ENCODE assay signal across 1 cellular context in genomic region chr12:27906658-27907473, GRCh38.
TF ChIP-seq lines count a peak whose summit lies in the region.

No MANE protein-coding gene starts in this region.

TF ChIP-seq in K562, 482 proteins besides CTCF, POLR2A, EP300 and RAD21 (continued from another document):
- TF ChIP-seq, protein P1, sequence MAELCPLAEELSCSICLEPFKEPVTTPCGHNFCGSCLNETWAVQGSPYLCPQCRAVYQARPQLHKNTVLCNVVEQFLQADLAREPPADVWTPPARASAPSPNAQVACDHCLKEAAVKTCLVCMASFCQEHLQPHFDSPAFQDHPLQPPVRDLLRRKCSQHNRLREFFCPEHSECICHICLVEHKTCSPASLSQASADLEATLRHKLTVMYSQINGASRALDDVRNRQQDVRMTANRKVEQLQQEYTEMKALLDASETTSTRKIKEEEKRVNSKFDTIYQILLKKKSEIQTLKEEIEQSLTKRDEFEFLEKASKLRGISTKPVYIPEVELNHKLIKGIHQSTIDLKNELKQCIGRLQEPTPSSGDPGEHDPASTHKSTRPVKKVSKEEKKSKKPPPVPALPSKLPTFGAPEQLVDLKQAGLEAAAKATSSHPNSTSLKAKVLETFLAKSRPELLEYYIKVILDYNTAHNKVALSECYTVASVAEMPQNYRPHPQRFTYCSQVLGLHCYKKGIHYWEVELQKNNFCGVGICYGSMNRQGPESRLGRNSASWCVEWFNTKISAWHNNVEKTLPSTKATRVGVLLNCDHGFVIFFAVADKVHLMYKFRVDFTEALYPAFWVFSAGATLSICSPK (IDR thresholded peaks at IDR 0.05; ENCODE audit: borderline replicate concordance), result no peak
- TF ChIP-seq TFE3 (CRISPR knock-in tag; IDR thresholded peaks at IDR 0.05) (no peak), NFYB (IDR thresholded peaks at IDR 0.05; ENCODE audit: extremely low read depth, insufficient read length) (no peak), CBX2 (IDR thresholded peaks at IDR 0.05; ENCODE audit: insufficient read depth, low read length, poor library complexity, severe bottlenecking) (no peak), POLR2AphosphoS5 (IDR thresholded peaks at IDR 0.05; ENCODE audit: control insufficient read depth, insufficient read depth, low read depth, low read length) (no peak), HNRNPK (IDR thresholded peaks at IDR 0.05; ENCODE audit: low read depth, low read length, poor library complexity, severe bottlenecking) (no peak), ZNF395 (CRISPR knock-in tag; IDR thresholded peaks at IDR 0.05) (no peak), IFI16 (CRISPR knock-in tag; IDR thresholded peaks at IDR 0.05) (no peak), CBFA2T3 (IDR thresholded peaks at IDR 0.05) (0 out of 2 replicates have a peak, but pooled peaks have one; percentile 9), TRIM24 (IDR thresholded peaks at IDR 0.05) (peak; percentile 83 to 85; a peak in 3 of 4 replicates), GTF3C2 (IDR thresholded peaks at IDR 0.05; ENCODE audit: borderline replicate concordance, extremely low read depth, insufficient read length) (no peak), HDAC3 (IDR thresholded peaks at IDR 0.05; ENCODE audit: borderline replicate concordance, partially characterized antibody) (no peak), PML (IDR thresholded peaks at IDR 0.05; ENCODE audit: low read length) (no peak), MYC (IDR thresholded peaks at IDR 0.05; ENCODE audit: low read depth, low read length) (no peak), MYC (CRISPR knock-in tag; IDR thresholded peaks at IDR 0.05; ENCODE audit: borderline replicate concordance, low read depth) (no peak), DMBX1 (CRISPR knock-in tag; IDR thresholded peaks at IDR 0.05; ENCODE audit: borderline replicate concordance) (peak; percentile 60; the same call in 1 of the 2 replicates), ZNF398 (CRISPR knock-in tag; IDR thresholded peaks at IDR 0.05) (no peak), TAF1 (IDR thresholded peaks at IDR 0.05; ENCODE audit: control insufficient read depth, extremely low read depth, insufficient read depth, low read length, severe bottlenecking) (no peak), HINFP (tag; conservative IDR thresholded peaks at IDR 0.05; ENCODE audit: low read depth) (no peak), ZBED1 (IDR thresholded peaks at IDR 0.05) (no peak), ZNF79 (CRISPR knock-in tag; IDR thresholded peaks at IDR 0.05; ENCODE audit: low read depth) (no peak), NCOA4 (IDR thresholded peaks at IDR 0.05; ENCODE audit: partially characterized antibody) (no peak), ZBTB12 (CRISPR knock-in tag; IDR thresholded peaks at IDR 0.05) (no peak), ZNF212 (CRISPR knock-in tag; IDR thresholded peaks at IDR 0.05) (no peak), ZNF584 (CRISPR knock-in tag; IDR thresholded peaks at IDR 0.05; ENCODE audit: low read depth) (0 out of 2 replicates have a peak, but pooled peaks have one; percentile 41)
- TF ChIP-seq, protein P2, sequence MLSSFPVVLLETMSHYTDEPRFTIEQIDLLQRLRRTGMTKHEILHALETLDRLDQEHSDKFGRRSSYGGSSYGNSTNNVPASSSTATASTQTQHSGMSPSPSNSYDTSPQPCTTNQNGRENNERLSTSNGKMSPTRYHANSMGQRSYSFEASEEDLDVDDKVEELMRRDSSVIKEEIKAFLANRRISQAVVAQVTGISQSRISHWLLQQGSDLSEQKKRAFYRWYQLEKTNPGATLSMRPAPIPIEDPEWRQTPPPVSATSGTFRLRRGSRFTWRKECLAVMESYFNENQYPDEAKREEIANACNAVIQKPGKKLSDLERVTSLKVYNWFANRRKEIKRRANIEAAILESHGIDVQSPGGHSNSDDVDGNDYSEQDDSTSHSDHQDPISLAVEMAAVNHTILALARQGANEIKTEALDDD (IDR thresholded peaks at IDR 0.05), result no peak
- TF ChIP-seq, protein P3, sequence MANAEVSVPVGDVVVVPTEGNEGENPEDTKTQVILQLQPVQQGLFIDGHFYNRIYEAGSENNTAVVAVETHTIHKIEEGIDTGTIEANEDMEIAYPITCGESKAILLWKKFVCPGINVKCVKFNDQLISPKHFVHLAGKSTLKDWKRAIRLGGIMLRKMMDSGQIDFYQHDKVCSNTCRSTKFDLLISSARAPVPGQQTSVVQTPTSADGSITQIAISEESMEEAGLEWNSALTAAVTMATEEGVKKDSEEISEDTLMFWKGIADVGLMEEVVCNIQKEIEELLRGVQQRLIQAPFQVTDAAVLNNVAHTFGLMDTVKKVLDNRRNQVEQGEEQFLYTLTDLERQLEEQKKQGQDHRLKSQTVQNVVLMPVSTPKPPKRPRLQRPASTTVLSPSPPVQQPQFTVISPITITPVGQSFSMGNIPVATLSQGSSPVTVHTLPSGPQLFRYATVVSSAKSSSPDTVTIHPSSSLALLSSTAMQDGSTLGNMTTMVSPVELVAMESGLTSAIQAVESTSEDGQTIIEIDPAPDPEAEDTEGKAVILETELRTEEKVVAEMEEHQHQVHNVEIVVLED (CRISPR knock-in tag; IDR thresholded peaks at IDR 0.05), result no peak
- TF ChIP-seq, protein P4, sequence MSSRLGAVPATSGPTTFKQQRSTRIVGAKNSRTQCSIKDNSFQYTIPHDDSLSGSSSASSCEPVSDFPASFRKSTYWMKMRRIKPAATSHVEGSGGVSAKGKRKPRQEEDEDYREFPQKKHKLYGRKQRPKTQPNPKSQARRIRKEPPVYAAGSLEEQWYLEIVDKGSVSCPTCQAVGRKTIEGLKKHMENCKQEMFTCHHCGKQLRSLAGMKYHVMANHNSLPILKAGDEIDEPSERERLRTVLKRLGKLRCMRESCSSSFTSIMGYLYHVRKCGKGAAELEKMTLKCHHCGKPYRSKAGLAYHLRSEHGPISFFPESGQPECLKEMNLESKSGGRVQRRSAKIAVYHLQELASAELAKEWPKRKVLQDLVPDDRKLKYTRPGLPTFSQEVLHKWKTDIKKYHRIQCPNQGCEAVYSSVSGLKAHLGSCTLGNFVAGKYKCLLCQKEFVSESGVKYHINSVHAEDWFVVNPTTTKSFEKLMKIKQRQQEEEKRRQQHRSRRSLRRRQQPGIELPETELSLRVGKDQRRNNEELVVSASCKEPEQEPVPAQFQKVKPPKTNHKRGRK (tag; IDR thresholded peaks at IDR 0.05), result no peak
- TF ChIP-seq, protein P5, sequence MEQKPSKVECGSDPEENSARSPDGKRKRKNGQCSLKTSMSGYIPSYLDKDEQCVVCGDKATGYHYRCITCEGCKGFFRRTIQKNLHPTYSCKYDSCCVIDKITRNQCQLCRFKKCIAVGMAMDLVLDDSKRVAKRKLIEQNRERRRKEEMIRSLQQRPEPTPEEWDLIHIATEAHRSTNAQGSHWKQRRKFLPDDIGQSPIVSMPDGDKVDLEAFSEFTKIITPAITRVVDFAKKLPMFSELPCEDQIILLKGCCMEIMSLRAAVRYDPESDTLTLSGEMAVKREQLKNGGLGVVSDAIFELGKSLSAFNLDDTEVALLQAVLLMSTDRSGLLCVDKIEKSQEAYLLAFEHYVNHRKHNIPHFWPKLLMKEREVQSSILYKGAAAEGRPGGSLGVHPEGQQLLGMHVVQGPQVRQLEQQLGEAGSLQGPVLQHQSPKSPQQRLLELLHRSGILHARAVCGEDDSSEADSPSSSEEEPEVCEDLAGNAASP (IDR thresholded peaks at IDR 0.05), result no peak
- TF ChIP-seq, protein P6, sequence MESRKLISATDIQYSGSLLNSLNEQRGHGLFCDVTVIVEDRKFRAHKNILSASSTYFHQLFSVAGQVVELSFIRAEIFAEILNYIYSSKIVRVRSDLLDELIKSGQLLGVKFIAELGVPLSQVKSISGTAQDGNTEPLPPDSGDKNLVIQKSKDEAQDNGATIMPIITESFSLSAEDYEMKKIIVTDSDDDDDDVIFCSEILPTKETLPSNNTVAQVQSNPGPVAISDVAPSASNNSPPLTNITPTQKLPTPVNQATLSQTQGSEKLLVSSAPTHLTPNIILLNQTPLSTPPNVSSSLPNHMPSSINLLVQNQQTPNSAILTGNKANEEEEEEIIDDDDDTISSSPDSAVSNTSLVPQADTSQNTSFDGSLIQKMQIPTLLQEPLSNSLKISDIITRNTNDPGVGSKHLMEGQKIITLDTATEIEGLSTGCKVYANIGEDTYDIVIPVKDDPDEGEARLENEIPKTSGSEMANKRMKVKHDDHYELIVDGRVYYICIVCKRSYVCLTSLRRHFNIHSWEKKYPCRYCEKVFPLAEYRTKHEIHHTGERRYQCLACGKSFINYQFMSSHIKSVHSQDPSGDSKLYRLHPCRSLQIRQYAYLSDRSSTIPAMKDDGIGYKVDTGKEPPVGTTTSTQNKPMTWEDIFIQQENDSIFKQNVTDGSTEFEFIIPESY (CRISPR knock-in tag; IDR thresholded peaks at IDR 0.05), result no peak
- TF ChIP-seq, protein P7, sequence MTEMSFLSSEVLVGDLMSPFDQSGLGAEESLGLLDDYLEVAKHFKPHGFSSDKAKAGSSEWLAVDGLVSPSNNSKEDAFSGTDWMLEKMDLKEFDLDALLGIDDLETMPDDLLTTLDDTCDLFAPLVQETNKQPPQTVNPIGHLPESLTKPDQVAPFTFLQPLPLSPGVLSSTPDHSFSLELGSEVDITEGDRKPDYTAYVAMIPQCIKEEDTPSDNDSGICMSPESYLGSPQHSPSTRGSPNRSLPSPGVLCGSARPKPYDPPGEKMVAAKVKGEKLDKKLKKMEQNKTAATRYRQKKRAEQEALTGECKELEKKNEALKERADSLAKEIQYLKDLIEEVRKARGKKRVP (CRISPR knock-in tag; IDR thresholded peaks at IDR 0.05), result peak; percentile 77
